Comparison of ENCODE assay signal across 12 cellular contexts in genomic region chr11:43327987-43328386, GRCh38. TPM values are rescaled to one million over a fixed set of nuclear protein-coding genes. Genes with fewer than 3 reads are reported as not detected.
DNase-seq lines count a peak whose midpoint lies in the region; ATAC-seq, FAIRE-seq and TF ChIP-seq lines count a peak whose summit lies in the region.
"Had no signal": no experiment of that assay in that cellular context is flagged by ENCODE, and none has a peak within 500 bp of the region (broad histone marks: within the 10 kb centered on the region; RNA-seq: fewer than 3 reads in every experiment).

No MANE protein-coding gene starts in this region.

- H3K4me3 ChIP-seq in RWPE2 (ENCODE audit: severe bottlenecking) (no peak overlapping the region), small intestine (ENCODE audit: low read depth in 1 of 2, low read length in 2 of 2) (no peak overlapping the region), H7 (ENCODE audit: insufficient read depth, low read depth, low read length) (no peak overlapping the region)
- H3K4me3 ChIP-seq: colonic mucosa had no signal

- FAIRE-seq in small intestine (lab: Jason Lieb, UNC), result peak; percentile 90
- FAIRE-seq: A204.1 had no signal

- H3K36me3 ChIP-seq in RWPE2 (ENCODE audit: low read depth), result peaks cover 100% of the 10 kb centered on the region
- peaks cover 14 to 27% of the 10 kb centered on the region in 2 donors for H3K36me3 ChIP-seq in small intestine (ENCODE audit: control insufficient read depth in 2 of 2, insufficient read depth in 2 of 2, low read length in 2 of 2)
- peaks cover 42% of the 10 kb centered on the region for H3K36me3 ChIP-seq in H7 (replicated peaks; ENCODE audit: control insufficient read depth, insufficient read depth, low read length)

- no peak for TF ChIP-seq CTCF in RWPE2 (IDR thresholded peaks at IDR 0.05; ENCODE audit: poor library complexity, severe bottlenecking)

- H3K27ac ChIP-seq in RWPE2 (ENCODE audit: poor library complexity, severe bottlenecking) (no peak overlapping the region), small intestine (ENCODE audit: low read depth in 1 of 2, low read length in 1 of 2) (no peak overlapping the region)
- H3K27ac ChIP-seq: colonic mucosa had no signal

- DNase-seq in NCI-H2029 (lab: John Stamatoyannopoulos, UW), result peak; percentile 5
- no peak for DNase-seq in NCI-H2029 treated with DMSO at 0.1 percent for 48 hours (lab: John Stamatoyannopoulos, UW)
- DNase-seq in RWPE2 (ENCODE audit: low spot score), result no peak
- peak; percentile 68 for DNase-seq in fibroblast of gingiva (ENCODE audit: low read depth)
- DNase-seq in small intestine, result peak; percentile 95
- DNase-seq in H7, result no peak
- DNase-seq: activated T-cell treated with anti-CD3 and anti-CD28 coated beads for 4 hours, colonic mucosa had no signal

- WGBS in small intestine, 3 donors, result 26 to 50% (median 30%) methylated on average over 2 of the region's 2 CpGs

- H3K27me3 ChIP-seq in RWPE2 (ENCODE audit: insufficient read depth, poor library complexity, severe bottlenecking), result no peaks in the 10 kb centered on the region
- H3K27me3 ChIP-seq in small intestine (ENCODE audit: control insufficient read depth in 2 of 2, insufficient read depth in 2 of 2, low read length in 2 of 2), result no peaks in the 10 kb centered on the region
- no peaks in the 10 kb centered on the region for H3K27me3 ChIP-seq in H7 (ENCODE audit: control insufficient read depth, insufficient read depth, low read length)
- H3K27me3 ChIP-seq: colonic mucosa had no signal

- ATAC-seq in RWPE2 (ENCODE audit: low read depth) (peak; percentile 95), GM18868 (IDR thresholded peaks at IDR 0.05; ENCODE audit: unreplicated experiment) (no peak), GM21515 (IDR thresholded peaks at IDR 0.05; ENCODE audit: unreplicated experiment) (no peak)
- ATAC-seq: stimulated activated memory B cell treated with anti-CD40 and anti-IgM and Interleukin-4, amounts not matched to agents 10 μg/mL and 1 μg/mL and 100 μg/mL, for 72 hours had no signal

- H3K4me1 ChIP-seq in RWPE2 (ENCODE audit: insufficient read depth, poor library complexity, severe bottlenecking) (no peaks in the 10 kb centered on the region), small intestine (ENCODE audit: control insufficient read depth in 2 of 2, insufficient read depth in 1 of 2, low read depth in 1 of 2, low read length in 1 of 2) (no peaks in the 10 kb centered on the region)
- H3K4me1 ChIP-seq: colonic mucosa had no signal

- no peaks in the 10 kb centered on the region for H3K9me3 ChIP-seq in RWPE2 (ENCODE audit: severe bottlenecking)
- H3K9me3 ChIP-seq in small intestine (ENCODE audit: control insufficient read depth, low read depth), result no peaks in the 10 kb centered on the region
- H3K9me3 ChIP-seq: colonic mucosa had no signal

RNA-seq across cellular contexts. Expression of gene API5, which starts 16.2 kb away (rescaled TPM):
- 10 to 100 TPM; 43.8 to 50.6 (median 45.8) TPM for polyA plus RNA-seq in small intestine
- total RNA-seq in H7 (2014; rRNA removed; shearing (Covaris generic)), result 112 and 114 TPM in 2 replicates

RNA-seq across cellular contexts. Expression of gene TTC17, which starts 30.7 kb away (rescaled TPM):
- 10 to 100 TPM; 22.2 to 44.5 (median 28.8) TPM for polyA plus RNA-seq in small intestine
- total RNA-seq in H7 (2014; rRNA removed; shearing (Covaris generic)), result 41.5 and 73.3 TPM in 2 replicates

Comparison
In these comparisons a context has a peak if more than half of its experiments do, and no peak if none do; other contexts are left out.
1. DNase-seq: peak in NCI-H2029 (single experiment), fibroblast of gingiva (single experiment) and small intestine (single experiment); none in NCI-H2029 treated with DMSO at 0.1 percent for 48 hours (single experiment), RWPE2 (single experiment) and H7 (single experiment).